1 cellular context compared by ENCODE assay signal in the genomic region with DNA sequence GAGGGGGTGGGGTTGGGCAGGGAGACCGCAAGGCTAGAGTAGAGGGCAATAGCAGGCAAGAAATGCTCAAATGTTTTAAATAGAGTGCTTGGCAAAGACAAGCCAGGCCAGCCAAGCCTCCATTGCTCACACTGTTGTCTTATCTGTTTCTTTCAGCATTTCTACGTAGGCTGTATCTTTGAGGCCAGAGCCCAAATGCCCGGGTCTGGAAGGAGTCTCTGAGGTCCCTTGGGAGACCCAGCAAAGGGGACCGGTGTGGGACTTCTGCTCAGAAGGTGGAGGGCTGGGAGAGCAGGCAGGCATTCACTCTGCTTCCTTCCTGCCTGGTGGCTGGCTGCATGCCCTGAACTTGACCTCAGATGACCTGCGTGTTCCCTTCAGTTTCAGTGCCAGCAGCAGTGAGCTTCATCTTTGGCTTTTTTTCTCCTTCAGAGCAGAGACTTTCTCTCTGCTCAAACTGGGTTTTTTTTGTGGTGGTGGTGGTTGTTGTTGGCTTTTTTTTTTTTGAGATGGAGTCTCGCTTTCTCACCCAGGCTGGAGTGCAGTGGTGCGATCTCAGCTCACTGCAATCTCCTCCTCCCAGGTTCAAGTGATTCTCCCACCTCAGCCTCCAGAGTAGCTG.
TF ChIP-seq lines count a peak whose summit lies in the region.

No MANE protein-coding gene starts in this region.

TF ChIP-seq in GM12878, 131 proteins besides CTCF, POLR2A, EP300 and RAD21 (continued from another document and continues in another):
- no peak for TF ChIP-seq SPI1 (IDR thresholded peaks at IDR 0.05; ENCODE audit: borderline replicate concordance, insufficient read depth, low read depth, low read length)
- no peak for TF ChIP-seq USF2 (IDR thresholded peaks at IDR 0.05; ENCODE audit: borderline replicate concordance, low read depth, low read length)
- TF ChIP-seq NRF1 (conservative IDR thresholded peaks at IDR 0.05; ENCODE audit: low read depth, low read length), result no peak
- TF ChIP-seq MLLT1 (IDR thresholded peaks at IDR 0.05), result peak; percentile 90
- TF ChIP-seq STAT1 (conservative IDR thresholded peaks at IDR 0.05), result no peak
- TF ChIP-seq, protein P1, sequence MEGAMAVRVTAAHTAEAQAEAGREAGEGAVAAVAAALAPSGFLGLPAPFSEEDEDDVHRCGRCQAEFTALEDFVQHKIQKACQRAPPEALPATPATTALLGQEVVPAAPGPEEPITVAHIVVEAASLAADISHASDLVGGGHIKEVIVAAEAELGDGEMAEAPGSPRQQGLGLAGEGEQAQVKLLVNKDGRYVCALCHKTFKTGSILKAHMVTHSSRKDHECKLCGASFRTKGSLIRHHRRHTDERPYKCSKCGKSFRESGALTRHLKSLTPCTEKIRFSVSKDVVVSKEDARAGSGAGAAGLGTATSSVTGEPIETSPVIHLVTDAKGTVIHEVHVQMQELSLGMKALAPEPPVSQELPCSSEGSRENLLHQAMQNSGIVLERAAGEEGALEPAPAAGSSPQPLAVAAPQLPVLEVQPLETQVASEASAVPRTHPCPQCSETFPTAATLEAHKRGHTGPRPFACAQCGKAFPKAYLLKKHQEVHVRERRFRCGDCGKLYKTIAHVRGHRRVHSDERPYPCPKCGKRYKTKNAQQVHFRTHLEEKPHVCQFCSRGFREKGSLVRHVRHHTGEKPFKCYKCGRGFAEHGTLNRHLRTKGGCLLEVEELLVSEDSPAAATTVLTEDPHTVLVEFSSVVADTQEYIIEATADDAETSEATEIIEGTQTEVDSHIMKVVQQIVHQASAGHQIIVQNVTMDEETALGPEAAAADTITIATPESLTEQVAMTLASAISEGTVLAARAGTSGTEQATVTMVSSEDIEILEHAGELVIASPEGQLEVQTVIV (IDR thresholded peaks at IDR 0.05; ENCODE audit: borderline replicate concordance, partially characterized antibody), result no peak
- TF ChIP-seq, protein P2, sequence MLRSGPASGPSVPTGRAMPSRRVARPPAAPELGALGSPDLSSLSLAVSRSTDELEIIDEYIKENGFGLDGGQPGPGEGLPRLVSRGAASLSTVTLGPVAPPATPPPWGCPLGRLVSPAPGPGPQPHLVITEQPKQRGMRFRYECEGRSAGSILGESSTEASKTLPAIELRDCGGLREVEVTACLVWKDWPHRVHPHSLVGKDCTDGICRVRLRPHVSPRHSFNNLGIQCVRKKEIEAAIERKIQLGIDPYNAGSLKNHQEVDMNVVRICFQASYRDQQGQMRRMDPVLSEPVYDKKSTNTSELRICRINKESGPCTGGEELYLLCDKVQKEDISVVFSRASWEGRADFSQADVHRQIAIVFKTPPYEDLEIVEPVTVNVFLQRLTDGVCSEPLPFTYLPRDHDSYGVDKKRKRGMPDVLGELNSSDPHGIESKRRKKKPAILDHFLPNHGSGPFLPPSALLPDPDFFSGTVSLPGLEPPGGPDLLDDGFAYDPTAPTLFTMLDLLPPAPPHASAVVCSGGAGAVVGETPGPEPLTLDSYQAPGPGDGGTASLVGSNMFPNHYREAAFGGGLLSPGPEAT (IDR thresholded peaks at IDR 0.05; ENCODE audit: low read depth), result peak; percentile 75
- TF ChIP-seq SIN3A (IDR thresholded peaks at IDR 0.05; ENCODE audit: low read depth, low read length), result no peak
- TF ChIP-seq, protein P3, sequence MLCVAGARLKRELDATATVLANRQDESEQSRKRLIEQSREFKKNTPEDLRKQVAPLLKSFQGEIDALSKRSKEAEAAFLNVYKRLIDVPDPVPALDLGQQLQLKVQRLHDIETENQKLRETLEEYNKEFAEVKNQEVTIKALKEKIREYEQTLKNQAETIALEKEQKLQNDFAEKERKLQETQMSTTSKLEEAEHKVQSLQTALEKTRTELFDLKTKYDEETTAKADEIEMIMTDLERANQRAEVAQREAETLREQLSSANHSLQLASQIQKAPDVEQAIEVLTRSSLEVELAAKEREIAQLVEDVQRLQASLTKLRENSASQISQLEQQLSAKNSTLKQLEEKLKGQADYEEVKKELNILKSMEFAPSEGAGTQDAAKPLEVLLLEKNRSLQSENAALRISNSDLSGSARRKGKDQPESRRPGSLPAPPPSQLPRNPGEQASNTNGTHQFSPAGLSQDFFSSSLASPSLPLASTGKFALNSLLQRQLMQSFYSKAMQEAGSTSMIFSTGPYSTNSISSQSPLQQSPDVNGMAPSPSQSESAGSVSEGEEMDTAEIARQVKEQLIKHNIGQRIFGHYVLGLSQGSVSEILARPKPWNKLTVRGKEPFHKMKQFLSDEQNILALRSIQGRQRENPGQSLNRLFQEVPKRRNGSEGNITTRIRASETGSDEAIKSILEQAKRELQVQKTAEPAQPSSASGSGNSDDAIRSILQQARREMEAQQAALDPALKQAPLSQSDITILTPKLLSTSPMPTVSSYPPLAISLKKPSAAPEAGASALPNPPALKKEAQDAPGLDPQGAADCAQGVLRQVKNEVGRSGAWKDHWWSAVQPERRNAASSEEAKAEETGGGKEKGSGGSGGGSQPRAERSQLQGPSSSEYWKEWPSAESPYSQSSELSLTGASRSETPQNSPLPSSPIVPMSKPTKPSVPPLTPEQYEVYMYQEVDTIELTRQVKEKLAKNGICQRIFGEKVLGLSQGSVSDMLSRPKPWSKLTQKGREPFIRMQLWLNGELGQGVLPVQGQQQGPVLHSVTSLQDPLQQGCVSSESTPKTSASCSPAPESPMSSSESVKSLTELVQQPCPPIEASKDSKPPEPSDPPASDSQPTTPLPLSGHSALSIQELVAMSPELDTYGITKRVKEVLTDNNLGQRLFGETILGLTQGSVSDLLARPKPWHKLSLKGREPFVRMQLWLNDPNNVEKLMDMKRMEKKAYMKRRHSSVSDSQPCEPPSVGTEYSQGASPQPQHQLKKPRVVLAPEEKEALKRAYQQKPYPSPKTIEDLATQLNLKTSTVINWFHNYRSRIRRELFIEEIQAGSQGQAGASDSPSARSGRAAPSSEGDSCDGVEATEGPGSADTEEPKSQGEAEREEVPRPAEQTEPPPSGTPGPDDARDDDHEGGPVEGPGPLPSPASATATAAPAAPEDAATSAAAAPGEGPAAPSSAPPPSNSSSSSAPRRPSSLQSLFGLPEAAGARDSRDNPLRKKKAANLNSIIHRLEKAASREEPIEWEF (IDR thresholded peaks at IDR 0.05; ENCODE audit: insufficient replicate concordance, low read depth, low read length), result no peak
- no peak for TF ChIP-seq TCF12 (IDR thresholded peaks at IDR 0.05; ENCODE audit: low read depth, low read length)
- no peak for TF ChIP-seq MYB (IDR thresholded peaks at IDR 0.05; ENCODE audit: borderline replicate concordance, low read depth, low read length)
- TF ChIP-seq, protein P4, sequence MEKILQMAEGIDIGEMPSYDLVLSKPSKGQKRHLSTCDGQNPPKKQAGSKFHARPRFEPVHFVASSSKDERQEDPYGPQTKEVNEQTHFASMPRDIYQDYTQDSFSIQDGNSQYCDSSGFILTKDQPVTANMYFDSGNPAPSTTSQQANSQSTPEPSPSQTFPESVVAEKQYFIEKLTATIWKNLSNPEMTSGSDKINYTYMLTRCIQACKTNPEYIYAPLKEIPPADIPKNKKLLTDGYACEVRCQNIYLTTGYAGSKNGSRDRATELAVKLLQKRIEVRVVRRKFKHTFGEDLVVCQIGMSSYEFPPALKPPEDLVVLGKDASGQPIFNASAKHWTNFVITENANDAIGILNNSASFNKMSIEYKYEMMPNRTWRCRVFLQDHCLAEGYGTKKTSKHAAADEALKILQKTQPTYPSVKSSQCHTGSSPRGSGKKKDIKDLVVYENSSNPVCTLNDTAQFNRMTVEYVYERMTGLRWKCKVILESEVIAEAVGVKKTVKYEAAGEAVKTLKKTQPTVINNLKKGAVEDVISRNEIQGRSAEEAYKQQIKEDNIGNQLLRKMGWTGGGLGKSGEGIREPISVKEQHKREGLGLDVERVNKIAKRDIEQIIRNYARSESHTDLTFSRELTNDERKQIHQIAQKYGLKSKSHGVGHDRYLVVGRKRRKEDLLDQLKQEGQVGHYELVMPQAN (conservative IDR thresholded peaks at IDR 0.05), result no peak; the same call in 1 of the 2 replicates
- TF ChIP-seq IKZF2 (IDR thresholded peaks at IDR 0.05), result peak; percentile 59 to 64; a peak in 2 of 4 replicates
- TF ChIP-seq IRF4 (IDR thresholded peaks at IDR 0.05; ENCODE audit: low read depth, low read length), result 0 out of 2 replicates have a peak, but pooled peaks have one; percentile 59
- 0 out of 2 replicates have a peak, but pooled peaks have one; percentile 32 for TF ChIP-seq MTA2 (IDR thresholded peaks at IDR 0.05; ENCODE audit: low read depth)
- no peak for TF ChIP-seq EZH2 (IDR thresholded peaks at IDR 0.05; ENCODE audit: borderline replicate concordance, control insufficient read depth, low read depth, low read length)
- no peak for TF ChIP-seq KDM1A (IDR thresholded peaks at IDR 0.05; ENCODE audit: borderline replicate concordance)
- TF ChIP-seq HDGF (IDR thresholded peaks at IDR 0.05), result 0 out of 2 replicates have a peak, but pooled peaks have one; percentile 52
- TF ChIP-seq RCOR1 (conservative IDR thresholded peaks at IDR 0.05; ENCODE audit: low read depth, low read length), result no peak
- 0 out of 2 replicates have a peak, but pooled peaks have one; percentile 53 for TF ChIP-seq ZNF207 (IDR thresholded peaks at IDR 0.05; ENCODE audit: borderline replicate concordance)
- no peak for TF ChIP-seq HCFC1 (IDR thresholded peaks at IDR 0.05; ENCODE audit: low read length)
- TF ChIP-seq SMAD1 (IDR thresholded peaks at IDR 0.05; ENCODE audit: low read depth, partially characterized antibody), result peak; percentile 24
- no peak for TF ChIP-seq RFX5 (IDR thresholded peaks at IDR 0.05; ENCODE audit: low read depth, low read length)
- no peak for TF ChIP-seq PKNOX1 (IDR thresholded peaks at IDR 0.05)
- TF ChIP-seq GABPA (IDR thresholded peaks at IDR 0.05; ENCODE audit: low read depth), result no peak
- TF ChIP-seq BCLAF1 (IDR thresholded peaks at IDR 0.05), result no peak
- no peak for TF ChIP-seq CHD4 (IDR thresholded peaks at IDR 0.05)
- TF ChIP-seq JUNB (IDR thresholded peaks at IDR 0.05), result no peak
- TF ChIP-seq NFIC (IDR thresholded peaks at IDR 0.05; ENCODE audit: low read depth, low read length), result peak; percentile 19; the same call in 1 of the 2 replicates
- TF ChIP-seq ZBTB33 (IDR thresholded peaks at IDR 0.05), result no peak
- TF ChIP-seq MEF2A (IDR thresholded peaks at IDR 0.05; ENCODE audit: insufficient read depth, low read depth, low read length), result no peak
- no peak for TF ChIP-seq SUPT20H (IDR thresholded peaks at IDR 0.05; ENCODE audit: borderline replicate concordance, control insufficient read depth, low read depth, low read length)
